29 cellular contexts compared by ENCODE assay signal in the genomic region with DNA sequence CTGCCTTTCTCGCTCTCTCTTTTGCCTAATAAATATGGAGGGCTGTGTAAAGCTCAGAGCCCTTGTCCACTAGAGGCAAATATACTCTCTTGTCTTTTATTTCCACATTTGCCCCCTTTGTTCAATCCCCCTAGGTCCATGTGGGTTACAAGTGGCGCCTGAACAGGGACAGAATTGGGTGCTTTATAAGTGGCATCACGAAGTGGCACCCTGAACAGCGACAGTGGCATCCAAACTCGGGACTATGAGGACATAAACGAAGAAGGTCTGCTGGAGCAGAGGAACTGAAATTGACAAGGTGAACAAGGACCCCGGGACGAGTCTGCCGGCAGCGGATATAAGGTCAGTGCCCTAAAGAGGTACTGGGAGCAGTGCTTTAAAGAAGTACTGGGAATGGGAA. TPM values are rescaled to one million over a fixed set of nuclear protein-coding genes. Genes with fewer than 3 reads are reported as not detected.
DNase-seq lines count a peak whose midpoint lies in the region; ATAC-seq, FAIRE-seq and TF ChIP-seq lines count a peak whose summit lies in the region.
"Had no signal": no experiment of that assay in that cellular context is flagged by ENCODE, and none has a peak within 500 bp of the region (broad histone marks: within the 10 kb centered on the region; RNA-seq: fewer than 3 reads in every experiment).

No MANE protein-coding gene starts in this region.

- H3K36me3 ChIP-seq in GM12878 (ENCODE audit: control insufficient read depth in 2 of 2, insufficient read depth in 2 of 2, low read length in 1 of 2) (no peaks in the 10 kb centered on the region), subcutaneous abdominal adipose tissue (ENCODE audit: control insufficient read depth in 5 of 5, insufficient read depth in 5 of 5, low read length in 5 of 5) (no peaks in the 10 kb centered on the region), small intestine (ENCODE audit: control insufficient read depth in 2 of 2, insufficient read depth in 2 of 2, low read length in 2 of 2) (no peaks in the 10 kb centered on the region)

- peak; percentile 55 for DNase-seq in activated CD4-positive, alpha-beta T cell treated with anti-CD3 and anti-CD28 coated beads, Interleukin-2, amount 10 ng/mL, durations not matched to agents 24 days and 14 days
- DNase-seq in activated CD4-positive, alpha-beta T cell treated with anti-CD3 and anti-CD28 coated beads for 4 hours, result no peak
- DNase-seq in GM12878 (ENCODE audit: low read depth, low spot score) (no peak), foreskin keratinocyte (peak; percentile 11 to 18), small intestine (no peak)
- no peak for DNase-seq in activated CD8-positive, alpha-beta T cell treated with anti-CD3 and anti-CD28 coated beads, Interleukin-2, amount 10 ng/mL, durations not matched to agents 7 days and 5 days
- DNase-seq: 8988T; activated CD4-positive, alpha-beta T cell treated with anti-CD3 and anti-CD28 coated beads for 1 hour; activated CD8-positive, alpha-beta T cell treated with anti-CD3 and anti-CD28 coated beads for 36 hours; Calu3; cerebellar nuclear complex; dorsolateral prefrontal cortex; left ventricle myocardium superior; NCI-H1694; NCI-H446 treated with DMSO at 0.1 percent for 48 hours; NCI-H774; SHP77 treated with DMSO at 0.1 percent for 48 hours; stimulated activated CD4-positive, alpha-beta T cell treated with anti-CD3 and anti-CD28 coated beads, Interleukin-4, amount 100 ng/mL, for 24 hours; trophoblast cell had no signal

- no peaks in the 10 kb centered on the region for H3K79me2 ChIP-seq in GM12878 (ENCODE audit: control insufficient read depth, insufficient read depth, low read length)

- no peak overlapping the region for H2AFZ ChIP-seq in GM12878 (ENCODE audit: control insufficient read depth, low read depth, low read length)

- no peaks in the 10 kb centered on the region for H3K27me3 Mint-ChIP-seq in activated CD4-positive, alpha-beta T cell treated with anti-CD3 and anti-CD28 coated beads, Interleukin-2, amount 10 ng/mL, durations not matched to agents 24 days and 14 days
- H3K27me3 Mint-ChIP-seq in activated CD8-positive, alpha-beta T cell treated with anti-CD3 and anti-CD28 coated beads, Interleukin-2, amount 10 ng/mL, durations not matched to agents 7 days and 5 days (ENCODE audit: low read depth), result no peaks in the 10 kb centered on the region
- H3K27me3 Mint-ChIP-seq: activated CD8-positive, alpha-beta T cell treated with anti-CD3 and anti-CD28 coated beads for 36 hours; activated naive CD8-positive, alpha-beta T cell; naive thymus-derived CD8-positive, alpha-beta T cell had no signal

- no peak overlapping the region for H3K4me3 Mint-ChIP-seq in activated CD4-positive, alpha-beta T cell treated with anti-CD3 and anti-CD28 coated beads, Interleukin-2, amount 10 ng/mL, durations not matched to agents 24 days and 14 days
- H3K4me3 Mint-ChIP-seq in activated CD8-positive, alpha-beta T cell treated with anti-CD3 and anti-CD28 coated beads, Interleukin-2, amount 10 ng/mL, durations not matched to agents 7 days and 5 days, result no peak overlapping the region
- H3K4me3 Mint-ChIP-seq: activated CD8-positive, alpha-beta T cell treated with anti-CD3 and anti-CD28 coated beads for 36 hours; activated naive CD8-positive, alpha-beta T cell; CD14-positive monocyte; naive thymus-derived CD8-positive, alpha-beta T cell; T-helper 2 cell treated with Interferon-gamma antibody and Interleukin-4, amounts not matched to agents 5 μg/mL and 100 μg/mL, for 36 hours had no signal

- FAIRE-seq in GM12878 (lab: Jason Lieb, UNC) (no peak), small intestine (lab: Jason Lieb, UNC) (no peak)
- FAIRE-seq: H1, keratinocyte, RCC 7860 had no signal

- TF ChIP-seq EP300 in GM12878 (IDR thresholded peaks at IDR 0.05; ENCODE audit: borderline replicate concordance in 1 of 2, control insufficient read depth in 1 of 2, low read depth in 2 of 2, low read length in 2 of 2), result no peak

- BruUV-seq in GM12878 (replicated peaks; lab: Mats Ljungman, UMichigan), result no TSS peak

- no peaks in the 10 kb centered on the region for H4K20me1 ChIP-seq in GM12878 (ENCODE audit: control insufficient read depth, insufficient read depth)

- H3K4me3 ChIP-seq in GM12878 (no peak overlapping the region), subcutaneous abdominal adipose tissue (ENCODE audit: low read depth in 1 of 5, low read length in 5 of 5) (peak overlapping the region; percentile 19 to 48 (median 44)), small intestine (ENCODE audit: low read depth in 1 of 2, low read length in 2 of 2) (no peak overlapping the region)
- H3K4me3 ChIP-seq: dorsolateral prefrontal cortex had no signal

- RAD21 ChIA-PET in GM12878 (lab: Charles Lee; ENCODE audit: unreplicated experiment), result no interaction called here

- no peak overlapping the region for H3K27ac Mint-ChIP-seq in activated CD4-positive, alpha-beta T cell treated with anti-CD3 and anti-CD28 coated beads, Interleukin-2, amount 10 ng/mL, durations not matched to agents 24 days and 14 days
- H3K27ac Mint-ChIP-seq in activated CD8-positive, alpha-beta T cell treated with anti-CD3 and anti-CD28 coated beads, Interleukin-2, amount 10 ng/mL, durations not matched to agents 7 days and 5 days, result no peak overlapping the region
- H3K27ac Mint-ChIP-seq: activated CD8-positive, alpha-beta T cell treated with anti-CD3 and anti-CD28 coated beads for 36 hours; activated naive CD8-positive, alpha-beta T cell; CD14-positive monocyte; naive thymus-derived CD8-positive, alpha-beta T cell; T-helper 2 cell treated with Interferon-gamma antibody and Interleukin-4, amounts not matched to agents 5 μg/mL and 100 μg/mL, for 36 hours had no signal

- H3K36me3 Mint-ChIP-seq in activated CD4-positive, alpha-beta T cell treated with anti-CD3 and anti-CD28 coated beads, Interleukin-2, amount 10 ng/mL, durations not matched to agents 24 days and 14 days (ENCODE audit: low read depth), result peaks cover 9% of the 10 kb centered on the region
- peaks cover 15% of the 10 kb centered on the region for H3K36me3 Mint-ChIP-seq in activated CD8-positive, alpha-beta T cell treated with anti-CD3 and anti-CD28 coated beads, Interleukin-2, amount 10 ng/mL, durations not matched to agents 7 days and 5 days (ENCODE audit: low read depth)

- CTCF ChIA-PET in GM12878 (lab: Yijun Ruan, JAX), result no interaction called here
- CTCF ChIA-PET in activated CD8-positive, alpha-beta T cell treated with anti-CD3 and anti-CD28 coated beads, Interleukin-2, amount 10 ng/mL, durations not matched to agents 7 days and 5 days (lab: Charles Lee), result no interaction called here

- no peaks in the 10 kb centered on the region for H3K4me1 ChIP-seq in GM12878 (ENCODE audit: control insufficient read depth, insufficient read depth, low read length)
- H3K4me1 ChIP-seq in foreskin keratinocyte, result no peaks in the 10 kb centered on the region
- H3K4me1 ChIP-seq in subcutaneous abdominal adipose tissue (ENCODE audit: control insufficient read depth in 5 of 5, insufficient read depth in 5 of 5, low read length in 5 of 5), result peaks cover 0 to 9% (median 6%) of the 10 kb centered on the region in 5 donors
- H3K4me1 ChIP-seq in small intestine (ENCODE audit: control insufficient read depth in 2 of 2, insufficient read depth in 1 of 2, low read depth in 1 of 2, low read length in 1 of 2), result no peaks in the 10 kb centered on the region

- POLR2A ChIA-PET in GM12878 (lab: Charles Lee), result no interaction called here
- POLR2A ChIA-PET in activated CD8-positive, alpha-beta T cell treated with anti-CD3 and anti-CD28 coated beads, Interleukin-2, amount 10 ng/mL, durations not matched to agents 7 days and 5 days (lab: Charles Lee), result no interaction called here

- H3K27me3 ChIP-seq in GM12878 (replicated peaks in 1 of 2; ENCODE audit: control insufficient read depth in 2 of 2, insufficient read depth in 2 of 2, low read length in 1 of 2) (no peaks in the 10 kb centered on the region), foreskin keratinocyte (no peaks in the 10 kb centered on the region), subcutaneous abdominal adipose tissue (ENCODE audit: control insufficient read depth in 5 of 5, insufficient read depth in 4 of 5, low read length in 5 of 5) (no peaks in the 10 kb centered on the region), small intestine (ENCODE audit: control insufficient read depth in 2 of 2, insufficient read depth in 2 of 2, low read length in 2 of 2) (no peaks in the 10 kb centered on the region)
- H3K27me3 ChIP-seq: dorsolateral prefrontal cortex had no signal

- H3K9ac ChIP-seq in GM12878 (ENCODE audit: control insufficient read depth, insufficient read depth, low read length), result no peak overlapping the region
- H3K9ac ChIP-seq in subcutaneous abdominal adipose tissue (ENCODE audit: low read length in 5 of 5), result no peak overlapping the region

- TF ChIP-seq POLR2A in GM12878 (IDR thresholded peaks at IDR 0.05; ENCODE audit: low read depth, low read length), result no peak

- H3K27ac ChIP-seq in GM12878 (ENCODE audit: control insufficient read depth, insufficient read depth), result no peak overlapping the region
- no peak overlapping the region for H3K27ac ChIP-seq in foreskin keratinocyte
- no peak overlapping the region for H3K27ac ChIP-seq in subcutaneous abdominal adipose tissue (ENCODE audit: low read depth, low read length)
- no peak overlapping the region for H3K27ac ChIP-seq in small intestine (ENCODE audit: low read depth in 1 of 2, low read length in 1 of 2)
- H3K27ac ChIP-seq: dorsolateral prefrontal cortex had no signal

- 69% methylated on average over 10 of the region's 10 CpGs for whole genome bisulfite sequencing in GM12878 (ENCODE audit: insufficient coverage, insufficient replicate concordance, low lambda C conversion rate, missing lambda C conversion rate)
- 81 to 94% (median 90%) methylated on average over 10 of the region's 10 CpGs for WGBS in small intestine, 3 donors

- intact Hi-C loops in activated CD4-positive, alpha-beta T cell treated with anti-CD3 and anti-CD28 coated beads, Interleukin-2, amount 10 ng/mL, durations not matched to agents 24 days and 14 days (cut with micrococcal nuclease), result no loop called here
- intact Hi-C loops in GM12878 (cut with micrococcal nuclease; ENCODE audit: unreplicated experiment), result no loop called here

- no peak overlapping the region for H3K4me2 ChIP-seq in GM12878 (ENCODE audit: control insufficient read depth, insufficient read depth)

- SMC1A ChIA-PET in GM12878 (lab: Charles Lee; ENCODE audit: uncharacterized antibody, unreplicated experiment), result no interaction called here

- no peak for ATAC-seq in GM12878
- no peak for ATAC-seq in foreskin keratinocyte
- no peak for ATAC-seq in activated CD8-positive, alpha-beta T cell treated with anti-CD3 and anti-CD28 coated beads, Interleukin-2, amount 10 ng/mL, durations not matched to agents 7 days and 5 days
- no peak for ATAC-seq in SK-N-SH treated with all-trans-retinoic acid at 6 μM for 48 hours
- ATAC-seq: activated CD8-positive, alpha-beta T cell treated with anti-CD3 and anti-CD28 coated beads for 36 hours; left ventricle myocardium superior; naive thymus-derived CD8-positive, alpha-beta T cell had no signal

- in situ Hi-C loops in GM12878 (cut with MboI), result no loop called here

- H3K9me3 Mint-ChIP-seq in activated CD4-positive, alpha-beta T cell treated with anti-CD3 and anti-CD28 coated beads, Interleukin-2, amount 10 ng/mL, durations not matched to agents 24 days and 14 days, result peaks cover 18% of the 10 kb centered on the region
- H3K9me3 Mint-ChIP-seq in activated CD8-positive, alpha-beta T cell treated with anti-CD3 and anti-CD28 coated beads, Interleukin-2, amount 10 ng/mL, durations not matched to agents 7 days and 5 days (ENCODE audit: insufficient read depth), result peaks cover 46% of the 10 kb centered on the region

- TF ChIP-seq CTCF in GM12878 (IDR thresholded peaks at IDR 0.05 in 2 of 3, conservative IDR thresholded peaks at IDR 0.05 in 1 of 3; ENCODE audit: control insufficient read depth in 2 of 3, extremely low read depth in 1 of 3, insufficient read depth in 1 of 3, low read depth in 3 of 3, low read length in 3 of 3), result no peak
- TF ChIP-seq CTCF in foreskin keratinocyte (conservative IDR thresholded peaks at IDR 0.05), result no peak

- H3K9me3 ChIP-seq in GM12878 (replicated peaks; ENCODE audit: control insufficient read depth, insufficient read depth, low read length) (peaks cover 14% of the 10 kb centered on the region), subcutaneous abdominal adipose tissue (ENCODE audit: control insufficient read depth in 5 of 5, low read length in 5 of 5) (peaks cover 36 to 84% (median 71%) of the 10 kb centered on the region in 5 donors), small intestine (ENCODE audit: control insufficient read depth, low read depth) (peaks cover 9% of the 10 kb centered on the region)

- peaks cover 6% of the 10 kb centered on the region for H3K4me1 Mint-ChIP-seq in activated CD4-positive, alpha-beta T cell treated with anti-CD3 and anti-CD28 coated beads, Interleukin-2, amount 10 ng/mL, durations not matched to agents 24 days and 14 days
- peaks cover 8% of the 10 kb centered on the region for H3K4me1 Mint-ChIP-seq in activated CD8-positive, alpha-beta T cell treated with anti-CD3 and anti-CD28 coated beads, Interleukin-2, amount 10 ng/mL, durations not matched to agents 7 days and 5 days (ENCODE audit: low read depth)

- TF ChIP-seq RAD21 in GM12878 (IDR thresholded peaks at IDR 0.05; ENCODE audit: insufficient read depth, low read depth, low read length), result no peak

RNA-seq across cellular contexts. Expression of a gene that starts 4.3 kb away (rescaled TPM):
- total RNA-seq in activated CD4-positive, alpha-beta T cell treated with anti-CD3 and anti-CD28 coated beads, Interleukin-2, amount 10 ng/mL, durations not matched to agents 24 days and 14 days, result 0.12 and 0.85 TPM in 2 replicates
- total RNA-seq in GM12878 (2013; cell fraction: nucleolus; rRNA removed), result 6.4 and 6.5 TPM in 2 replicates
- total RNA-seq in GM12878 (2014; rRNA removed) (0.05 and 0.11 TPM in 2 replicates), GM12878 (2014; rRNA removed; fragmentation: Illumina TruSeq; extraction: Trizol) (0.28 and 0.54 TPM in 2 replicates), GM12878 (2021) (0.64 and 1.2 TPM in 2 replicates), foreskin keratinocyte (0.28 and 0.95 TPM in 2 replicates)
- 0.16 TPM for polyA plus RNA-seq in GM12878 (2011; ENCODE audit: low read depth)
- polyA plus RNA-seq in GM12878 (2011; rRNA removed) (0.26 and 0.52 TPM in 2 replicates), GM12878 (2014; fragmentation: Illumina TruSeq; extraction: Trizol) (0.51 and 0.65 TPM in 2 replicates), GM12878 (2014; fragmentation: Nextera tagmentation; extraction: Ambion mirVana) (under 1 TPM; 0.15 to 0.76 TPM), GM12878 (2014; rRNA removed) (0.32 and 0.67 TPM in 2 replicates), GM12878 (2016; fragmentation: Nextera tagmentation; extraction: Ambion mirVana) (under 1 TPM; 0.39 to 0.89 TPM), foreskin keratinocyte (0.22 and 0.25 TPM in 2 replicates), small intestine (1 to 10 TPM in 1 of 3 donors, under 1 TPM in 1, not detected in 1; 0.22 to 1.1 TPM)
- 0.38 and 0.43 TPM in 2 replicates for polyA plus RNA-seq in GM12878 (2011; cell fraction: cytosol; rRNA removed)
- 0.66 and 0.91 TPM in 2 replicates for polyA plus RNA-seq in GM12878 (2011; cell fraction: nucleus; rRNA removed)
- polyA plus RNA-seq in GM12878 (2012), result 0.41 and 1.1 TPM in 2 replicates
- polyA minus RNA-seq in GM12878 (2011; rRNA and poly(A)+ RNA removed), result 0.15 and 0.57 TPM in 2 replicates
- polyA minus RNA-seq in GM12878 (2011; cell fraction: cytosol; rRNA and poly(A)+ RNA removed), result 0.42 TPM in 1 of 2 replicates, not detected in the other
- 0.60 TPM in 1 of 2 replicates, not detected in the other for polyA minus RNA-seq in GM12878 (2011; cell fraction: nucleus; rRNA and poly(A)+ RNA removed)
- 1 to 10 TPM; 1.5 to 1.6 TPM for total RNA-seq in activated CD8-positive, alpha-beta T cell treated with anti-CD3 and anti-CD28 coated beads, Interleukin-2, amount 10 ng/mL, durations not matched to agents 7 days and 5 days
- total RNA-seq: Calu3, HT-29 had no signal
- polyA plus RNA-seq: CD14-positive monocyte had no signal

RNA-seq across cellular contexts. Expression of a gene that starts 34.8 kb away (rescaled TPM):
- 4.2 and 5.0 TPM in 2 replicates for total RNA-seq in activated CD4-positive, alpha-beta T cell treated with anti-CD3 and anti-CD28 coated beads, Interleukin-2, amount 10 ng/mL, durations not matched to agents 24 days and 14 days
- total RNA-seq in GM12878 (2013; cell fraction: nucleolus; rRNA removed), result 20.0 and 20.7 TPM in 2 replicates
- 8.8 and 11.7 TPM in 2 replicates for total RNA-seq in GM12878 (2014; rRNA removed)
- total RNA-seq in GM12878 (2014; rRNA removed; fragmentation: Illumina TruSeq; extraction: Trizol), result 15.9 and 18.5 TPM in 2 replicates
- 15.2 and 15.6 TPM in 2 replicates for total RNA-seq in GM12878 (2021)
- 1.6 TPM for polyA plus RNA-seq in GM12878 (2011; ENCODE audit: low read depth)
- polyA plus RNA-seq in GM12878 (2011; rRNA removed), result 7.9 and 13.3 TPM in 2 replicates
- 2.0 and 2.7 TPM in 2 replicates for polyA plus RNA-seq in GM12878 (2011; cell fraction: cytosol; rRNA removed)
- polyA plus RNA-seq in GM12878 (2011; cell fraction: nucleus; rRNA removed), result 9.4 and 10.2 TPM in 2 replicates
- 7.7 and 8.0 TPM in 2 replicates for polyA plus RNA-seq in GM12878 (2012)
- 15.1 and 19.5 TPM in 2 replicates for polyA plus RNA-seq in GM12878 (2014; fragmentation: Illumina TruSeq; extraction: Trizol)
- polyA plus RNA-seq in GM12878 (2014; fragmentation: Nextera tagmentation; extraction: Ambion mirVana), result 10 to 100 TPM; 18.8 to 19.6 TPM
- polyA plus RNA-seq in GM12878 (2014; rRNA removed), result 5.5 and 6.6 TPM in 2 replicates
- 10 to 100 TPM; 20.8 to 26.5 TPM for polyA plus RNA-seq in GM12878 (2016; fragmentation: Nextera tagmentation; extraction: Ambion mirVana)
- polyA minus RNA-seq in GM12878 (2011; rRNA and poly(A)+ RNA removed), result 6.8 and 14.3 TPM in 2 replicates
- 4.8 and 7.3 TPM in 2 replicates for polyA minus RNA-seq in GM12878 (2011; cell fraction: cytosol; rRNA and poly(A)+ RNA removed)
- 4.2 and 6.8 TPM in 2 replicates for polyA minus RNA-seq in GM12878 (2011; cell fraction: nucleus; rRNA and poly(A)+ RNA removed)
- 11.1 and 11.8 TPM in 2 replicates for total RNA-seq in foreskin keratinocyte
- 8.1 and 8.4 TPM in 2 replicates for polyA plus RNA-seq in foreskin keratinocyte
- 1 to 10 TPM; 4.0 to 6.5 (median 5.6) TPM for polyA plus RNA-seq in small intestine
- 10 to 100 TPM; 15.2 to 15.7 TPM for total RNA-seq in activated CD8-positive, alpha-beta T cell treated with anti-CD3 and anti-CD28 coated beads, Interleukin-2, amount 10 ng/mL, durations not matched to agents 7 days and 5 days

RNA-seq across cellular contexts. Expression of a gene that starts 38.0 kb away (rescaled TPM):
- 6.3 and 9.0 TPM in 2 replicates for total RNA-seq in activated CD4-positive, alpha-beta T cell treated with anti-CD3 and anti-CD28 coated beads, Interleukin-2, amount 10 ng/mL, durations not matched to agents 24 days and 14 days
- total RNA-seq in GM12878 (2013; cell fraction: nucleolus; rRNA removed), result 38.4 and 40.0 TPM in 2 replicates
- total RNA-seq in GM12878 (2014; rRNA removed) (14.3 and 14.4 TPM in 2 replicates), GM12878 (2014; rRNA removed; fragmentation: Illumina TruSeq; extraction: Trizol) (23.6 and 28.3 TPM in 2 replicates), GM12878 (2021) (14.4 and 14.7 TPM in 2 replicates), foreskin keratinocyte (11.4 and 15.7 TPM in 2 replicates)
- polyA plus RNA-seq in GM12878 (2011; ENCODE audit: low read depth), result 60.8 TPM
- polyA plus RNA-seq in GM12878 (2011; rRNA removed) (15.9 and 19.6 TPM in 2 replicates), GM12878 (2014; fragmentation: Illumina TruSeq; extraction: Trizol) (22.4 and 35.8 TPM in 2 replicates), GM12878 (2014; fragmentation: Nextera tagmentation; extraction: Ambion mirVana) (10 to 100 TPM; 43.1 to 45.2 TPM), GM12878 (2014; rRNA removed) (17.2 and 19.8 TPM in 2 replicates), GM12878 (2016; fragmentation: Nextera tagmentation; extraction: Ambion mirVana) (10 to 100 TPM; 21.4 to 23.3 TPM), foreskin keratinocyte (8.3 and 8.5 TPM in 2 replicates), small intestine (1 to 10 TPM; 6.7 to 9.7 (median 7.7) TPM)
- polyA plus RNA-seq in GM12878 (2011; cell fraction: cytosol; rRNA removed), result 9.6 and 12.0 TPM in 2 replicates
- 8.9 and 12.1 TPM in 2 replicates for polyA plus RNA-seq in GM12878 (2011; cell fraction: nucleus; rRNA removed)
- 31.7 and 43.6 TPM in 2 replicates for polyA plus RNA-seq in GM12878 (2012)
- 7.1 and 12.8 TPM in 2 replicates for polyA minus RNA-seq in GM12878 (2011; rRNA and poly(A)+ RNA removed)
- polyA minus RNA-seq in GM12878 (2011; cell fraction: cytosol; rRNA and poly(A)+ RNA removed), result 0.80 and 3.2 TPM in 2 replicates
- 2.7 and 4.4 TPM in 2 replicates for polyA minus RNA-seq in GM12878 (2011; cell fraction: nucleus; rRNA and poly(A)+ RNA removed)
- 10 to 100 TPM; 15.0 to 17.6 TPM for total RNA-seq in activated CD8-positive, alpha-beta T cell treated with anti-CD3 and anti-CD28 coated beads, Interleukin-2, amount 10 ng/mL, durations not matched to agents 7 days and 5 days
- total RNA-seq: Calu3, HT-29 had no signal

Comparison
In these comparisons a context has a peak if more than half of its experiments do, and no peak if none do; other contexts are left out.
1. DNase-seq: peak in activated CD4-positive, alpha-beta T cell treated with anti-CD3 and anti-CD28 coated beads, Interleukin-2, amount 10 ng/mL, durations not matched to agents 24 days and 14 days (single experiment) and foreskin keratinocyte (2 of 2); none in activated CD4-positive, alpha-beta T cell treated with anti-CD3 and anti-CD28 coated beads for 4 hours (0 of 2), GM12878 (single experiment), small intestine (single experiment) and activated CD8-positive, alpha-beta T cell treated with anti-CD3 and anti-CD28 coated beads, Interleukin-2, amount 10 ng/mL, durations not matched to agents 7 days and 5 days (single experiment).
2. H3K4me3 ChIP-seq: peak in subcutaneous abdominal adipose tissue (5 of 5); none in GM12878 (single experiment) and small intestine (0 of 2).